Comparison of ENCODE assay signal across 8 cellular contexts in genomic region chr14:95561001-95561412, GRCh38. TPM values are rescaled to one million over a fixed set of nuclear protein-coding genes. Genes with fewer than 3 reads are reported as not detected.
DNase-seq lines count a peak whose midpoint lies in the region; ATAC-seq and TF ChIP-seq lines count a peak whose summit lies in the region.

No MANE protein-coding gene starts in this region.

- TF ChIP-seq CTCF in KMS-11 (conservative IDR thresholded peaks at IDR 0.05; ENCODE audit: low read depth, low read length), result peak; percentile 93
- TF ChIP-seq CTCF in esophagus muscularis mucosa (IDR thresholded peaks at IDR 0.05), result peak; percentile 86 to 93 (median 92)

- DNase-seq in DMS79 treated with DMSO at 0.1 percent for 48 hours (lab: John Stamatoyannopoulos, UW) (peak; percentile 99), OCI-M2 (lab: John Stamatoyannopoulos, UW; ENCODE audit: unreplicated experiment) (peak; percentile 48), activated T-cell treated with anti-CD3 and anti-CD28 coated beads for 24 hours (ENCODE audit: low read depth) (peak; percentile 85), esophagus muscularis mucosa (ENCODE audit: extremely low spot score) (peak; percentile 94)
- DNase-seq in natural killer cell treated with Interleukin-12 subunit alpha and Interleukin-12 subunit beta and Interleukin-15 and Interleukin-18, amount 100 ng/mL, for 72 hours (ENCODE audit: low spot score), result peak; percentile 77
- peak; percentile 54 to 84 (median 74) for DNase-seq in stimulated activated naive CD4-positive, alpha-beta T cell (lab: John Stamatoyannopoulos, UW)

- H3K36me3 ChIP-seq in KMS-11 (ENCODE audit: insufficient read depth) (no peaks in the 10 kb centered on the region), esophagus muscularis mucosa (no peaks in the 10 kb centered on the region)

- TF ChIP-seq EP300 in esophagus muscularis mucosa (IDR thresholded peaks at IDR 0.05), result no peak

- H3K27ac ChIP-seq in KMS-11 (no peak overlapping the region), esophagus muscularis mucosa (replicated peaks in 1 of 4) (no peak overlapping the region)

- no peak overlapping the region for H3K4me2 ChIP-seq in KMS-11

- H3K4me3 ChIP-seq in KMS-11 (IDR thresholded peaks at IDR 0.05; ENCODE audit: insufficient read depth, low read depth, low read length), result no peak overlapping the region
- no peak overlapping the region for H3K4me3 ChIP-seq in esophagus muscularis mucosa

- H3K9ac ChIP-seq in KMS-11, result no peak overlapping the region

- peaks cover 0 to 7% of the 10 kb centered on the region in 2 donors for H3K4me1 Mint-ChIP-seq in natural killer cell treated with Interleukin-12 subunit alpha and Interleukin-12 subunit beta and Interleukin-15 and Interleukin-18, amount 100 ng/mL, for 72 hours (ENCODE audit: low read depth in 2 of 2)

- no peak overlapping the region for H2AFZ ChIP-seq in KMS-11 (ENCODE audit: low read depth)

- no peaks in the 10 kb centered on the region for H3K36me3 Mint-ChIP-seq in natural killer cell treated with Interleukin-12 subunit alpha and Interleukin-12 subunit beta and Interleukin-15 and Interleukin-18, amount 100 ng/mL, for 72 hours

- intact Hi-C loops in esophagus muscularis mucosa (cut with DNase I), result loop anchor here (2.0 to 10.0 kb wide), 2 partner anchors 214 to 534 kb away; no protein-coding TSS in a partner anchor

- H4K20me1 ChIP-seq in KMS-11 (ENCODE audit: insufficient read depth), result no peaks in the 10 kb centered on the region

- no peaks in the 10 kb centered on the region for H3K79me2 ChIP-seq in KMS-11 (ENCODE audit: insufficient read depth, low read depth)

- no peaks in the 10 kb centered on the region for H3K4me1 ChIP-seq in KMS-11 (ENCODE audit: low read depth, poor library complexity, severe bottlenecking)
- peaks cover 0 to 10% (median 4%) of the 10 kb centered on the region in 4 donors for H3K4me1 ChIP-seq in esophagus muscularis mucosa

- no peak overlapping the region for H3K4me3 Mint-ChIP-seq in natural killer cell treated with Interleukin-12 subunit alpha and Interleukin-12 subunit beta and Interleukin-15 and Interleukin-18, amount 100 ng/mL, for 72 hours

- no peaks in the 10 kb centered on the region for H3K9me3 ChIP-seq in esophagus muscularis mucosa

- peaks cover 0 to 10% of the 10 kb centered on the region in 2 donors for H3K27me3 Mint-ChIP-seq in natural killer cell treated with Interleukin-12 subunit alpha and Interleukin-12 subunit beta and Interleukin-15 and Interleukin-18, amount 100 ng/mL, for 72 hours

- 7% methylated on average over 14 of the region's 14 CpGs for WGBS in esophagus muscularis mucosa

- H3K27ac Mint-ChIP-seq in natural killer cell treated with Interleukin-12 subunit alpha and Interleukin-12 subunit beta and Interleukin-15 and Interleukin-18, amount 100 ng/mL, for 72 hours, result no peak overlapping the region

- ATAC-seq in GM21723 (IDR thresholded peaks at IDR 0.05; ENCODE audit: unreplicated experiment), result peak; percentile 97
- ATAC-seq in natural killer cell treated with Interleukin-12 subunit alpha and Interleukin-12 subunit beta and Interleukin-15 and Interleukin-18, amount 100 ng/mL, for 72 hours, result peak; percentile 77 to 79

- H3K27me3 ChIP-seq in KMS-11 (ENCODE audit: insufficient read depth, low read depth) (no peaks in the 10 kb centered on the region), esophagus muscularis mucosa (peaks cover 0 to 3% (median 0%) of the 10 kb centered on the region in 4 donors)

- no peaks in the 10 kb centered on the region for H3K9me3 Mint-ChIP-seq in natural killer cell treated with Interleukin-12 subunit alpha and Interleukin-12 subunit beta and Interleukin-15 and Interleukin-18, amount 100 ng/mL, for 72 hours

- TF ChIP-seq POLR2A in esophagus muscularis mucosa (IDR thresholded peaks at IDR 0.05; ENCODE audit: low read depth), result no peak

RNA-seq across cellular contexts. Expression of gene GLRX5, which starts 26.2 kb away (rescaled TPM):
- 10 to 100 TPM; 34.3 to 51.5 (median 43.5) TPM for total RNA-seq in esophagus muscularis mucosa
- total RNA-seq in natural killer cell treated with Interleukin-12 subunit alpha and Interleukin-12 subunit beta and Interleukin-15 and Interleukin-18, amount 100 ng/mL, for 72 hours, result 10 to 100 TPM; 35.5 to 36.1 TPM

RNA-seq across cellular contexts. Expression of gene SYNE3, which starts 44.6 kb away (rescaled TPM):
- total RNA-seq in esophagus muscularis mucosa, result 10 to 100 TPM; 14.4 to 18.7 (median 16.6) TPM
- total RNA-seq in natural killer cell treated with Interleukin-12 subunit alpha and Interleukin-12 subunit beta and Interleukin-15 and Interleukin-18, amount 100 ng/mL, for 72 hours, result 10 to 100 TPM; 46.9 to 62.4 TPM

Comparison
In these comparisons a context has a peak if more than half of its experiments do, and no peak if none do; other contexts are left out.
1. DNase-seq: peak in every context shown above with its lines; median percentile 99 in DMS79 treated with DMSO at 0.1 percent for 48 hours; 94 in esophagus muscularis mucosa; 85 in activated T-cell treated with anti-CD3 and anti-CD28 coated beads for 24 hours; 77 in natural killer cell treated with Interleukin-12 subunit alpha and Interleukin-12 subunit beta and Interleukin-15 and Interleukin-18, amount 100 ng/mL, for 72 hours; 74 in stimulated activated naive CD4-positive, alpha-beta T cell; 48 in OCI-M2.